ENCODE assay signal across 8 cellular contexts in genomic region chr1:24929876-24930702, GRCh38.
DNase-seq lines count a peak whose midpoint lies in the region; ATAC-seq lines count a peak whose summit lies in the region.

Gene RUNX3 (minus strand): TSS chr1:24930276. CDS start chr1:24929868, 408 bp downstream.

- H3K27ac Mint-ChIP-seq in activated naive CD4-positive, alpha-beta T cell treated with anti-CD3 and anti-CD28 coated beads, Interleukin-2, amount 50 U/mL, for 24 hours: peak within 1 kb of the TSS; percentile 90

- H3K9me3 Mint-ChIP-seq in activated naive CD4-positive, alpha-beta T cell treated with anti-CD3 and anti-CD28 coated beads, Interleukin-2, amount 50 U/mL, for 24 hours: no peaks in the 10 kb centered on the region

- no peaks in the 10 kb centered on the region for H3K27me3 Mint-ChIP-seq in activated naive CD4-positive, alpha-beta T cell treated with anti-CD3 and anti-CD28 coated beads, Interleukin-2, amount 50 U/mL, for 24 hours

- peak; percentile 73 for ATAC-seq in GM21423 (IDR thresholded peaks at IDR 0.05; ENCODE audit: unreplicated experiment)

- no peak within 1 kb of the TSS for H3K9ac ChIP-seq in HUES48 (ENCODE audit: low read depth, low read length)

- H3K4me3 Mint-ChIP-seq in activated naive CD4-positive, alpha-beta T cell treated with anti-CD3 and anti-CD28 coated beads, Interleukin-2, amount 50 U/mL, for 24 hours: peak within 1 kb of the TSS; percentile 90

- peaks cover 54% of the 10 kb centered on the region for H3K4me1 ChIP-seq in HUES48 (ENCODE audit: control insufficient read depth, insufficient read depth, low read length)

- peaks cover 51% of the 10 kb centered on the region for H3K4me1 Mint-ChIP-seq in activated naive CD4-positive, alpha-beta T cell treated with anti-CD3 and anti-CD28 coated beads, Interleukin-2, amount 50 U/mL, for 24 hours

- H3K27ac ChIP-seq in HUES48 (ENCODE audit: low read depth, low read length): no peak within 1 kb of the TSS
- peak within 1 kb of the TSS; percentile 57 for H3K27ac ChIP-seq in layer of hippocampus (ENCODE audit: low read depth, low read length)

- H3K9me3 ChIP-seq in HUES48 (ENCODE audit: control insufficient read depth, insufficient read depth, low read length): no peaks in the 10 kb centered on the region

- peaks cover 12% of the 10 kb centered on the region for H3K36me3 Mint-ChIP-seq in activated naive CD4-positive, alpha-beta T cell treated with anti-CD3 and anti-CD28 coated beads, Interleukin-2, amount 50 U/mL, for 24 hours

- H3K4me3 ChIP-seq in HUES48 (ENCODE audit: low read depth, low read length): peak within 1 kb of the TSS; percentile 60

- H3K27me3 ChIP-seq in HUES48 (ENCODE audit: control insufficient read depth, insufficient read depth, low read length): peaks cover 96% of the 10 kb centered on the region
- peaks cover 70% of the 10 kb centered on the region for H3K27me3 ChIP-seq in layer of hippocampus (ENCODE audit: control insufficient read depth, insufficient read depth, low read length)

- H3K36me3 ChIP-seq in HUES48 (ENCODE audit: control insufficient read depth, insufficient read depth, low read length): no peaks in the 10 kb centered on the region

- DNase-seq in ELR (ENCODE audit: low read depth) (peak; percentile 52), SW 1271 (lab: John Stamatoyannopoulos, UW) (peak; percentile 46 to 64), inferior parietal cortex (ENCODE audit: extremely low spot score) (no peak)
- DNase-seq in stimulated activated CD4-positive, alpha-beta T cell treated with anti-CD3 and anti-CD28 coated beads, TNF-alpha, amount 100 ng/mL, for 48 hours (ENCODE audit: low read depth in 3 of 3): peak; percentile 79 to 86 (median 85)
